Comparison of ENCODE assay signal across 27 cellular contexts in genomic region chr15:68717952-68718351, GRCh38.
"Had no signal": no experiment of that assay in that cellular context is flagged by ENCODE, and none has a peak within 500 bp of the region (broad histone marks: within the 10 kb centered on the region; RNA-seq: fewer than 3 reads in every experiment).

No MANE protein-coding gene starts in this region.

- H3K27ac ChIP-seq: SK-N-MC had no signal

- H3K36me3 Mint-ChIP-seq: activated naive CD4-positive, alpha-beta T cell treated with anti-CD3 and anti-CD28 coated beads, Interleukin-2, amount 50 U/mL, for 24 hours had no signal

- H3K27ac Mint-ChIP-seq: activated CD8-positive, alpha-beta T cell treated with anti-CD3 and anti-CD28 coated beads, Interleukin-2, amount 10 ng/mL, durations not matched to agents 7 days and 5 days; activated naive CD4-positive, alpha-beta T cell treated with anti-CD3 and anti-CD28 coated beads, Interleukin-2, amount 50 U/mL, for 24 hours had no signal

- H3K4me1 Mint-ChIP-seq: activated naive CD4-positive, alpha-beta T cell treated with anti-CD3 and anti-CD28 coated beads, Interleukin-2, amount 50 U/mL, for 24 hours; brain; central memory CD8-positive, alpha-beta T cell had no signal

- H3K4me3 Mint-ChIP-seq: activated CD8-positive, alpha-beta T cell treated with anti-CD3 and anti-CD28 coated beads, Interleukin-2, amount 10 ng/mL, durations not matched to agents 7 days and 5 days; activated naive CD4-positive, alpha-beta T cell treated with anti-CD3 and anti-CD28 coated beads, Interleukin-2, amount 50 U/mL, for 24 hours; brain; central memory CD8-positive, alpha-beta T cell had no signal

- FAIRE-seq: astrocyte had no signal

- H3K4me3 ChIP-seq: MG63, SK-N-MC had no signal

- DNase-seq: activated CD4-positive, alpha-beta T cell treated with anti-CD3 and anti-CD28 coated beads for 48 hours; activated CD4-positive, alpha-beta T cell treated with anti-CD3 and anti-CD28 coated beads, Interleukin-2, amount 50 U/mL, for 4 hours; activated CD8-positive, alpha-beta T cell treated with anti-CD3 and anti-CD28 coated beads, Interleukin-2, amount 10 ng/mL, durations not matched to agents 7 days and 5 days; activated naive CD4-positive, alpha-beta T cell; activated T-cell treated with anti-CD3 and anti-CD28 coated beads, Interleukin-2, amount 50 U/mL, for 48 hours; amygdala; KG1; MG63; NCI-H1092; NCI-H1417; NCI-H2029; NCI-H2107; NCI-H2171 treated with DMSO at 0.1 percent for 48 hours; NCI-H226; NCI-H526 treated with DMSO at 0.1 percent for 48 hours; NCI-H82; NK-92 treated with Interleukin-12 subunit alpha and Interleukin-12 subunit beta, amount 100 ng/mL, for 24 hours; OCI-M1; RPMI8226 had no signal

- H3K9me3 ChIP-seq: MG63 had no signal

- ATAC-seq: activated CD4-positive, CD25-positive, alpha-beta regulatory T cell treated with anti-CD3 and anti-CD28 coated beads, Interleukin-2, amount 50 U/mL, for 24 hours; activated CD8-positive, alpha-beta T cell treated with anti-CD3 and anti-CD28 coated beads, Interleukin-2, amount 10 ng/mL, durations not matched to agents 7 days and 5 days; Panc1; Right ventricle myocardium inferior had no signal

- H3K9me3 Mint-ChIP-seq: activated naive CD4-positive, alpha-beta T cell treated with anti-CD3 and anti-CD28 coated beads, Interleukin-2, amount 50 U/mL, for 24 hours; central memory CD8-positive, alpha-beta T cell had no signal

- H3K27me3 ChIP-seq: MG63 had no signal
